ENCODE assay signal across 23 cellular contexts in genomic region chr12:109675411-109675810, GRCh38. TPM values are rescaled to one million over a fixed set of nuclear protein-coding genes. Genes with fewer than 3 reads are reported as not detected.
"Had no signal": no experiment of that assay in that cellular context is flagged by ENCODE, and none has a peak within 500 bp of the region (broad histone marks: within the 10 kb centered on the region; RNA-seq: fewer than 3 reads in every experiment).

No MANE protein-coding gene starts in this region.

- H3K4me3 ChIP-seq: colonic mucosa, esophagus muscularis mucosa, gastroesophageal sphincter, heart left ventricle, hepatocyte, left lung, lower lobe of right lung, mucosa of descending colon had no signal

- H3K4me1 ChIP-seq: colonic mucosa, left lung, lower lobe of right lung had no signal

- H3K27ac ChIP-seq: colonic mucosa, epithelial cell of prostate, esophagus muscularis mucosa, foreskin keratinocyte, gastroesophageal sphincter, heart left ventricle, hepatocyte, left lung, lower lobe of right lung had no signal

- DNase-seq: colonic mucosa; cortex of kidney; effector CD8-positive, alpha-beta T cell; effector memory CD8-positive, alpha-beta T cell; endodermal cell; foreskin keratinocyte; heart left ventricle; hypothalamus; immature natural killer cell; islet precursor cell; left cardiac atrium; left lung; left ventricle myocardium superior; lower lobe of right lung; mesenchymal stem cell; mucosa of descending colon had no signal

- FAIRE-seq: endometrium, frontal cortex had no signal

- H3K9me3 ChIP-seq: colonic mucosa, esophagus muscularis mucosa, left lung, lower lobe of right lung, mucosa of descending colon had no signal

- ATAC-seq: effector memory CD8-positive, alpha-beta T cell; foreskin keratinocyte; gastroesophageal sphincter; heart left ventricle; left cardiac atrium; left lung; left ventricle myocardium superior; lower lobe of right lung; mucosa of descending colon had no signal

- H3K27me3 ChIP-seq: colonic mucosa, heart left ventricle, hepatocyte had no signal

- H3K36me3 ChIP-seq: colonic mucosa, esophagus muscularis mucosa, gastroesophageal sphincter, heart left ventricle, left lung, lower lobe of right lung had no signal

RNA-seq across cellular contexts. Expression of gene FAM222A, which starts 38.2 kb away (rescaled TPM):
- total RNA-seq: fibroblast of lung had no signal
